ENCODE assay signal across 1 cellular context in genomic region chr7:76064208-76064970, GRCh38.
TF ChIP-seq lines count a peak whose summit lies in the region.

No MANE protein-coding gene starts in this region.

TF ChIP-seq in HepG2, 621 proteins besides CTCF, POLR2A, EP300 and RAD21 (continued from another document):
- peak; percentile 89 for TF ChIP-seq AGO2 (optimal IDR thresholded peaks at IDR 0.05; ENCODE audit: low read depth, low read length)
- peak; percentile 45; the same call in 1 of the 2 replicates for TF ChIP-seq POLR2G (IDR thresholded peaks at IDR 0.05; ENCODE audit: low read depth, low read length)
- peak; percentile 51 for TF ChIP-seq POLR2AphosphoS2 (IDR thresholded peaks at IDR 0.05; ENCODE audit: low read depth, low read length)
- no peak for TF ChIP-seq LCORL (IDR thresholded peaks at IDR 0.05)
- no peak for TF ChIP-seq LCORL (CRISPR knock-in tag; IDR thresholded peaks at IDR 0.05)
- TF ChIP-seq NFKB2 (CRISPR knock-in tag; IDR thresholded peaks at IDR 0.05; ENCODE audit: borderline replicate concordance): peak; percentile 34; the same call in 1 of the 2 replicates
